ENCODE assay signal across 24 cellular contexts in genomic region chr3:42665050-42665878, GRCh38. TPM values are rescaled to one million over a fixed set of nuclear protein-coding genes. Genes with fewer than 3 reads are reported as not detected.
DNase-seq lines count a peak whose midpoint lies in the region; ATAC-seq and TF ChIP-seq lines count a peak whose summit lies in the region.
"Had no signal": no experiment of that assay in that cellular context is flagged by ENCODE, and none has a peak within 500 bp of the region (broad histone marks: within the 10 kb centered on the region; RNA-seq: fewer than 3 reads in every experiment).

No MANE protein-coding gene starts in this region.

- ATAC-seq in heart right ventricle: no peak
- no peak for ATAC-seq in left cardiac atrium
- ATAC-seq in GM21381 (IDR thresholded peaks at IDR 0.05; ENCODE audit: unreplicated experiment): no peak

- no peaks in the 10 kb centered on the region for H3K36me3 Mint-ChIP-seq in activated T-helper 1 cell treated with anti-CD3 and anti-CD28 coated beads, Interleukin-12 subunit alpha, Interleukin-12 subunit beta, Interleukin-2, Interleukin-4 antibody, amounts not matched to agents 30 ng/mL and 10 ng/mL and 1 ng/mL, durations not matched to agents 14 hours and 24 hours and 36 hours (ENCODE audit: low read depth)

- H3K9me3 ChIP-seq in heart right ventricle (no peaks in the 10 kb centered on the region), ascending aorta (no peaks in the 10 kb centered on the region), vagina (no peaks in the 10 kb centered on the region)
- H3K9me3 ChIP-seq: Caco-2, esophagus squamous epithelium had no signal

- TF ChIP-seq CTCF in heart right ventricle (IDR thresholded peaks at IDR 0.05) (no peak), ascending aorta (IDR thresholded peaks at IDR 0.05) (no peak), lower leg skin (IDR thresholded peaks at IDR 0.05) (no peak), vagina (IDR thresholded peaks at IDR 0.05) (no peak)

- intact Hi-C loops in heart right ventricle (cut with DNase I) (no loop called here), left cardiac atrium (cut with DNase I) (no loop called here), ascending aorta (cut with DNase I) (no loop called here), lower leg skin (cut with DNase I; ENCODE audit: low total_unique reads) (no loop called here), vagina (cut with DNase I) (no loop called here)
- intact Hi-C loops in activated T-helper 1 cell treated with anti-CD3 and anti-CD28 coated beads, Interleukin-12 subunit alpha, Interleukin-12 subunit beta, Interleukin-2, Interleukin-4 antibody, amounts not matched to agents 30 ng/mL and 10 ng/mL and 1 ng/mL, durations not matched to agents 14 hours and 24 hours and 36 hours (cut with micrococcal nuclease): no loop called here

- H3K4me3 ChIP-seq in heart right ventricle (no peak overlapping the region), ascending aorta (no peak overlapping the region), lower leg skin (ENCODE audit: low read depth, poor library complexity, severe bottlenecking) (no peak overlapping the region), vagina (no peak overlapping the region)
- H3K4me3 ChIP-seq: esophagus squamous epithelium, GM23338, PC-9, SK-N-MC had no signal

- no peaks in the 10 kb centered on the region for H3K9me3 Mint-ChIP-seq in activated T-helper 1 cell treated with anti-CD3 and anti-CD28 coated beads, Interleukin-12 subunit alpha, Interleukin-12 subunit beta, Interleukin-2, Interleukin-4 antibody, amounts not matched to agents 30 ng/mL and 10 ng/mL and 1 ng/mL, durations not matched to agents 14 hours and 24 hours and 36 hours
- H3K9me3 Mint-ChIP-seq: nephron; stimulated activated naive CD8-positive, alpha-beta T cell treated with anti-CD3 and anti-CD28 coated beads, Interleukin-15, Interleukin-2, amounts not matched to agents 100 ng/mL and 50 ng/mL, for 24 hours had no signal

- H3K27ac ChIP-seq in heart right ventricle (peak overlapping the region; percentile 33 to 81 (median 75)), ascending aorta (peak overlapping the region; percentile 77 to 88), vagina (peak overlapping the region; percentile 49)
- H3K27ac ChIP-seq: HL-60, KMS-11, PC-9, SK-N-MC had no signal

- H3K4me1 ChIP-seq in heart right ventricle: peaks cover 8 to 50% (median 38%) of the 10 kb centered on the region in 9 donors
- peaks cover 0 to 26% of the 10 kb centered on the region in 2 donors for H3K4me1 ChIP-seq in ascending aorta
- H3K4me1 ChIP-seq in vagina: peaks cover 41% of the 10 kb centered on the region
- H3K4me1 ChIP-seq: Caco-2 had no signal

- no peak overlapping the region for H3K27ac Mint-ChIP-seq in activated T-helper 1 cell treated with anti-CD3 and anti-CD28 coated beads, Interleukin-12 subunit alpha, Interleukin-12 subunit beta, Interleukin-2, Interleukin-4 antibody, amounts not matched to agents 30 ng/mL and 10 ng/mL and 1 ng/mL, durations not matched to agents 14 hours and 24 hours and 36 hours
- H3K27ac Mint-ChIP-seq: activated naive CD8-positive, alpha-beta T cell; GM23338; nephron; stimulated activated naive CD8-positive, alpha-beta T cell treated with anti-CD3 and anti-CD28 coated beads, Interleukin-15, Interleukin-2, amounts not matched to agents 100 ng/mL and 50 ng/mL, for 24 hours had no signal

- H3K36me3 ChIP-seq in heart right ventricle (peaks cover 0 to 25% (median 0%) of the 10 kb centered on the region in 9 donors), ascending aorta (peaks cover 8% of the 10 kb centered on the region in 2 donors), vagina (no peaks in the 10 kb centered on the region)
- H3K36me3 ChIP-seq: esophagus squamous epithelium had no signal

- DNase-seq in heart right ventricle (no peak), left cardiac atrium (no peak), ascending aorta (ENCODE audit: low spot score in 2 of 2) (peak in 1 of 2 donors; percentile 63), lower leg skin (ENCODE audit: low spot score in 2 of 2) (peak; percentile 13 to 79), vagina (ENCODE audit: extremely low spot score in 2 of 2) (peak in 1 of 2 donors; percentile 86)
- DNase-seq in activated naive CD4-positive, alpha-beta T cell treated with Interleukin-2 at 50 U/mL for 16 hours: no peak
- no peak for DNase-seq in activated T-helper 1 cell treated with anti-CD3 and anti-CD28 coated beads, Interleukin-12 subunit alpha, Interleukin-12 subunit beta, Interleukin-2, Interleukin-4 antibody, amounts not matched to agents 30 ng/mL and 10 ng/mL and 1 ng/mL, durations not matched to agents 14 hours and 24 hours and 36 hours (ENCODE audit: low spot score)
- DNase-seq: activated CD4-positive, alpha-beta T cell treated with anti-CD3 and anti-CD28 coated beads for 1 hour; Caco-2; esophagus squamous epithelium; mesendoderm; NCI-H1092; NCI-H2081 treated with DMSO at 0.1 percent for 48 hours; NCI-H82; PC-9; stimulated activated CD4-positive, alpha-beta T cell treated with anti-CD3 and anti-CD28 coated beads, Interleukin-15, amount 100 ng/mL, for 24 hours had no signal

- no peak for TF ChIP-seq POLR2A in lower leg skin (IDR thresholded peaks at IDR 0.05)
- TF ChIP-seq POLR2A in vagina (IDR thresholded peaks at IDR 0.05): no peak

- no peak overlapping the region for H3K4me3 Mint-ChIP-seq in activated T-helper 1 cell treated with anti-CD3 and anti-CD28 coated beads, Interleukin-12 subunit alpha, Interleukin-12 subunit beta, Interleukin-2, Interleukin-4 antibody, amounts not matched to agents 30 ng/mL and 10 ng/mL and 1 ng/mL, durations not matched to agents 14 hours and 24 hours and 36 hours
- H3K4me3 Mint-ChIP-seq: activated naive CD8-positive, alpha-beta T cell; GM23338; nephron; stimulated activated naive CD8-positive, alpha-beta T cell treated with anti-CD3 and anti-CD28 coated beads, Interleukin-15, Interleukin-2, amounts not matched to agents 100 ng/mL and 50 ng/mL, for 24 hours had no signal

- WGBS in heart right ventricle, 2 donors: 77 to 83% methylated on average over 14 to 15 of the region's 15 CpGs
- 60 to 63% methylated on average over 10 to 15 of the region's 15 CpGs for whole genome bisulfite sequencing in lower leg skin, 2 donors

- H3K27me3 Mint-ChIP-seq in activated T-helper 1 cell treated with anti-CD3 and anti-CD28 coated beads, Interleukin-12 subunit alpha, Interleukin-12 subunit beta, Interleukin-2, Interleukin-4 antibody, amounts not matched to agents 30 ng/mL and 10 ng/mL and 1 ng/mL, durations not matched to agents 14 hours and 24 hours and 36 hours (ENCODE audit: insufficient read depth): no peaks in the 10 kb centered on the region
- H3K27me3 Mint-ChIP-seq: activated naive CD8-positive, alpha-beta T cell; stimulated activated naive CD8-positive, alpha-beta T cell treated with anti-CD3 and anti-CD28 coated beads, Interleukin-15, Interleukin-2, amounts not matched to agents 100 ng/mL and 50 ng/mL, for 24 hours had no signal

- no peaks in the 10 kb centered on the region for H3K4me1 Mint-ChIP-seq in activated T-helper 1 cell treated with anti-CD3 and anti-CD28 coated beads, Interleukin-12 subunit alpha, Interleukin-12 subunit beta, Interleukin-2, Interleukin-4 antibody, amounts not matched to agents 30 ng/mL and 10 ng/mL and 1 ng/mL, durations not matched to agents 14 hours and 24 hours and 36 hours (ENCODE audit: low read depth)

- no peaks in the 10 kb centered on the region for H3K27me3 ChIP-seq in heart right ventricle
- H3K27me3 ChIP-seq in ascending aorta: no peaks in the 10 kb centered on the region
- H3K27me3 ChIP-seq in vagina: no peaks in the 10 kb centered on the region

RNA-seq across cellular contexts. Expression of gene ZBTB47, which starts 11.8 kb away (rescaled TPM):
- total RNA-seq in heart right ventricle (100 to 1,000 TPM in 9 of 10 donors, 10 to 100 TPM in 1; 86.7 to 145 (median 112) TPM), left cardiac atrium (100 to 1,000 TPM in 1 of 2 donors, 10 to 100 TPM in 1; 68.5 to 108 TPM), ascending aorta (69.3 TPM), lower leg skin (10 to 100 TPM; 14.4 to 25.8 (median 21.2) TPM), vagina (47.9 TPM)
- 10 to 100 TPM; 52.2 to 68.9 TPM for polyA plus RNA-seq in heart right ventricle
- 1.4 and 1.8 TPM in 2 replicates for total RNA-seq in activated T-helper 1 cell treated with anti-CD3 and anti-CD28 coated beads, Interleukin-12 subunit alpha, Interleukin-12 subunit beta, Interleukin-2, Interleukin-4 antibody, amounts not matched to agents 30 ng/mL and 10 ng/mL and 1 ng/mL, durations not matched to agents 14 hours and 24 hours and 36 hours

RNA-seq across cellular contexts. Expression of gene KLHL40, which starts 20.1 kb away (rescaled TPM):
- 1 to 10 TPM in 3 of 10 donors, under 1 TPM in 7; 0.26 to 1.6 (median 0.85) TPM for total RNA-seq in heart right ventricle
- 1 to 10 TPM in 1 of 2 donors, under 1 TPM in 1; 0.51 to 8.3 TPM for polyA plus RNA-seq in heart right ventricle
- under 1 TPM in 1 of 2 donors, not detected in 1; 0.86 TPM for total RNA-seq in left cardiac atrium
- not detected for total RNA-seq in ascending aorta
- total RNA-seq in lower leg skin: not detected
- not detected for total RNA-seq in vagina
- total RNA-seq in activated T-helper 1 cell treated with anti-CD3 and anti-CD28 coated beads, Interleukin-12 subunit alpha, Interleukin-12 subunit beta, Interleukin-2, Interleukin-4 antibody, amounts not matched to agents 30 ng/mL and 10 ng/mL and 1 ng/mL, durations not matched to agents 14 hours and 24 hours and 36 hours: not detected in 2 replicates
- total RNA-seq: Caco-2, esophagus squamous epithelium, GM23338, PC-9 had no signal
- polyA plus RNA-seq: GM23338 had no signal

RNA-seq across cellular contexts. Expression of gene HHATL, which starts 37.3 kb away (rescaled TPM):
- total RNA-seq in heart right ventricle (100 to 1,000 TPM; 390 to 998 (median 624) TPM), left cardiac atrium (100 to 1,000 TPM; 431 to 706 TPM), ascending aorta (not detected), lower leg skin (1 to 10 TPM in 2 of 4 donors, under 1 TPM in 1, not detected in 1; 0.34 to 6.1 (median 1.5) TPM), vagina (not detected)
- 1,000 to 10,000 TPM in 1 of 2 donors, 100 to 1,000 TPM in 1; 332 to 2,035 TPM for polyA plus RNA-seq in heart right ventricle
- total RNA-seq in activated T-helper 1 cell treated with anti-CD3 and anti-CD28 coated beads, Interleukin-12 subunit alpha, Interleukin-12 subunit beta, Interleukin-2, Interleukin-4 antibody, amounts not matched to agents 30 ng/mL and 10 ng/mL and 1 ng/mL, durations not matched to agents 14 hours and 24 hours and 36 hours: not detected in 2 replicates
- total RNA-seq: Caco-2, esophagus squamous epithelium, GM23338, PC-9 had no signal
- polyA plus RNA-seq: GM23338 had no signal

Comparison
In these comparisons a context has a peak if more than half of its experiments do, and no peak if none do; other contexts are left out.
1. DNase-seq: peak in lower leg skin (2 of 2); none in heart right ventricle (0 of 2), left cardiac atrium (single experiment), activated naive CD4-positive, alpha-beta T cell treated with Interleukin-2 at 50 U/mL for 16 hours (single experiment) and activated T-helper 1 cell treated with anti-CD3 and anti-CD28 coated beads, Interleukin-12 subunit alpha, Interleukin-12 subunit beta, Interleukin-2, Interleukin-4 antibody, amounts not matched to agents 30 ng/mL and 10 ng/mL and 1 ng/mL, durations not matched to agents 14 hours and 24 hours and 36 hours (single experiment).
2. RNA of gene HHATL, which starts 37.3 kb away (total RNA-seq): 431 to 706 TPM in left cardiac atrium and 390 to 998 TPM in heart right ventricle; 0.34 to 6.1 TPM in lower leg skin, not detected in vagina (single experiment), not detected in ascending aorta (single experiment) and not detected in activated T-helper 1 cell treated with anti-CD3 and anti-CD28 coated beads, Interleukin-12 subunit alpha, Interleukin-12 subunit beta, Interleukin-2, Interleukin-4 antibody, amounts not matched to agents 30 ng/mL and 10 ng/mL and 1 ng/mL, durations not matched to agents 14 hours and 24 hours and 36 hours; every median in the first group is over 10 times any median in the second.
3. Peak in every context shown above with its lines, with median percentiles within 50 percentile points of each other: H3K27ac ChIP-seq.